In the genomic region with DNA sequence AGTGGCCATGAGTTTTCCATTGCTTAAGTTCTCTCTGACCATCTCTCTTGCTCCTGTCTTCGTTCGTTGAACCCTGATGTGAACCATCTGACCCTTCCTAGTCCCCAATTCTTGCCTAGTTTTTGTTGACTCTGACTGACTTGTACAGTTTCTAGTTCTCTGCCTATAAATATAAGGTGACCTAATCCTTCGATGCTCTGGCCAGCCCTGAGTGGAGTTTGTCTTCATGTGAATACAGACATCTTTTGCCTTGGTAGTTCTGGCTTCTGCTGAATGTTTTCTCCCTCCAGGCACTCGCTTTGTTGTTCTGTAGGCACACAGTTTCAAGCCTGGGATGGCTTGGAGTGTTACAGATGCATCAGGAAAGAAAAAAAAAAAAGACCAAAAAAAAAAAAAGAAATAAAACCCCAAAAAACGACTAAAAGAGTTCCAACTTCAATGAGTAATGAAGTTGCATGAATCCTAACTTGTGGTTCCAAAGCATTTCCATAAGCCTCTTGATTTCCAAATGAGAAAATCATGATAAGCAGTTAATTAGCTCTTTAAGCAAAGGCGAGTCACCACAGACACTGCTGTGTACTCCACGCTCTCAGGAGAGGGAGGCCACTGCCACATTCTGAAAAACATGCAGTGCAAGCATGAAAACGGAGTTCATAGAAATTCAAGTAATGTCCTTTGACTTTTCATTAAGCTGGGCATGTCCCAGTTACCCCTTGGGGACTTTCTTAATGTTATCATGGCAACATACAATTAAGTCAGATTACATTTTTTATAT, we compare ENCODE assay signal across 30 cellular contexts.
DNase-seq lines count a peak whose midpoint lies in the region; ATAC-seq and TF ChIP-seq lines count a peak whose summit lies in the region.
"Had no signal": no experiment of that assay in that cellular context is flagged by ENCODE, and none has a peak within 500 bp of the region (broad histone marks: within the 10 kb centered on the region; RNA-seq: fewer than 3 reads in every experiment).

No MANE protein-coding gene starts in this region.

- peak; percentile 33 for ATAC-seq in left lung
- ATAC-seq in HG03159 (IDR thresholded peaks at IDR 0.05; ENCODE audit: unreplicated experiment) = no peak
- ATAC-seq: activated CD8-positive, alpha-beta T cell treated with anti-CD3 and anti-CD28 coated beads for 36 hours; CD8-positive, alpha-beta T cell; GM12878; left colon; Panc1; stimulated activated naive CD8-positive, alpha-beta T cell treated with anti-CD3 and anti-CD28 coated beads, Interleukin-15, Interleukin-2, amounts not matched to agents 100 U/mL and 50 U/mL, for 24 hours had no signal

- CTCF ChIA-PET in HEK293 (lab: Yijun Ruan, JAX) = no interaction called here

- 69 to 71% methylated on average over 8 of the region's 8 CpGs for WGBS in ectodermal cell, 2 experiments

- H3K27ac ChIP-seq in HEK293 (ENCODE audit: extremely low read depth, low read depth, low read length) = no peak overlapping the region
- H3K27ac ChIP-seq in ectodermal cell (ENCODE audit: insufficient read depth, low read depth, low read length, poor library complexity, severe bottlenecking) = peak overlapping the region; percentile 2
- H3K27ac ChIP-seq in left lung = no peak overlapping the region
- H3K27ac ChIP-seq: gastroesophageal sphincter, HL-60, testis had no signal

- H3K4me3 ChIP-seq in HEK293 (ENCODE audit: low read depth, low read length) = no peak overlapping the region
- H3K4me3 ChIP-seq in ectodermal cell (ENCODE audit: insufficient read depth, low read depth, low read length) = no peak overlapping the region
- no peak overlapping the region for H3K4me3 ChIP-seq in left lung
- H3K4me3 ChIP-seq: gastroesophageal sphincter, GM12878, skin epidermis, testis had no signal

- H3K36me3 ChIP-seq in HEK293 (ENCODE audit: control insufficient read depth in 2 of 2, insufficient read depth in 1 of 2, low read length in 2 of 2) = no peaks in the 10 kb centered on the region
- H3K36me3 ChIP-seq in ectodermal cell (ENCODE audit: control insufficient read depth, insufficient read depth, low read length) = no peaks in the 10 kb centered on the region
- H3K36me3 ChIP-seq in left lung = no peaks in the 10 kb centered on the region
- H3K36me3 ChIP-seq: BE2C, gastroesophageal sphincter had no signal

- H3K9me3 ChIP-seq in HEK293 (ENCODE audit: control insufficient read depth, insufficient read depth, low read depth, low read length) (no peaks in the 10 kb centered on the region), ectodermal cell (ENCODE audit: control insufficient read depth, low read length) (no peaks in the 10 kb centered on the region), left lung (no peaks in the 10 kb centered on the region)
- H3K9me3 ChIP-seq: BE2C, gastroesophageal sphincter, testis had no signal

- H3K4me1 ChIP-seq in HEK293 (ENCODE audit: control insufficient read depth, insufficient read depth, low read length) (peaks cover 2% of the 10 kb centered on the region; the same call in 1 of the 2 replicates), ectodermal cell (ENCODE audit: control insufficient read depth, insufficient read depth, low read length) (peaks cover 22% of the 10 kb centered on the region), left lung (no peaks in the 10 kb centered on the region)
- H3K4me1 ChIP-seq: gastroesophageal sphincter, testis had no signal

- TF ChIP-seq CTCF in HEK293 (tag by site-specific recombination; IDR thresholded peaks at IDR 0.05) = no peak
- no peak for TF ChIP-seq CTCF in left lung (IDR thresholded peaks at IDR 0.05)

- no peaks in the 10 kb centered on the region for H3K27me3 ChIP-seq in ectodermal cell (ENCODE audit: control insufficient read depth, insufficient read depth, low read length, poor library complexity, severe bottlenecking)
- no peaks in the 10 kb centered on the region for H3K27me3 ChIP-seq in left lung
- H3K27me3 ChIP-seq: BE2C, gastroesophageal sphincter, testis had no signal

- intact Hi-C loops in left lung (cut with DNase I) = no loop called here

- POLR2A ChIA-PET in HEK293 (lab: Yijun Ruan, JAX) = interaction anchor here (0.7 to 1.7 kb wide), 2 partner anchors 13 to 817 kb away, joined by 3 read pairs; no protein-coding TSS in a partner anchor

- DNase-seq in left lung = no peak
- DNase-seq in retina = peak; percentile 38
- no peak for DNase-seq in stimulated activated CD4-positive, alpha-beta T cell treated with anti-CD3 and anti-CD28 coated beads, Interleukin-2, amount 100 ng/mL, for 24 hours
- DNase-seq in putamen (ENCODE audit: low spot score) = no peak
- DNase-seq: activated CD4-positive, alpha-beta T cell treated with anti-CD3 and anti-CD28 coated beads for 1 hour; activated CD8-positive, alpha-beta T cell treated with anti-CD3 and anti-CD28 coated beads for 36 hours; activated naive CD4-positive, alpha-beta T cell treated with anti-CD3 and anti-CD28 coated beads, Interleukin-2, amount 50 U/mL, for 16 hours; BE2C; CD8-positive, alpha-beta T cell; DMS 273 treated with DMSO at 0.1 percent for 48 hours; effector CD8-positive, alpha-beta T cell; GOT3; hypothalamus; KG1; left colon; NCI-H2029; NCI-H69; nucleus accumbens; SHP77 treated with DMSO at 0.1 percent for 48 hours; stimulated activated naive CD8-positive, alpha-beta T cell treated with anti-CD3 and anti-CD28 coated beads, Interleukin-15, Interleukin-2, amounts not matched to agents 100 U/mL and 50 U/mL, for 24 hours; SW 1271; testis had no signal

TF ChIP-seq in HEK293, 187 proteins besides CTCF, POLR2A, EP300 and RAD21:
- 0 out of 2 replicates have a peak, but pooled peaks have one; percentile 3 for TF ChIP-seq ZFHX2 (tag by site-specific recombination; conservative IDR thresholded peaks at IDR 0.05)
- no peak for TF ChIP-seq ZNF155 (tag by site-specific recombination; IDR thresholded peaks at IDR 0.05)
- TF ChIP-seq ZNF501 (tag by site-specific recombination; IDR thresholded peaks at IDR 0.05) = no peak
- TF ChIP-seq ZNF157 (tag by site-specific recombination; IDR thresholded peaks at IDR 0.05) = no peak
- TF ChIP-seq ZNF211 (tag by site-specific recombination; IDR thresholded peaks at IDR 0.05; ENCODE audit: low read depth) = no peak
- peak; percentile 39; the same call in 1 of the 2 replicates for TF ChIP-seq ZBTB17 (tag by site-specific recombination; IDR thresholded peaks at IDR 0.05)
